ENCODE assay signal across 18 cellular contexts in the genomic region with DNA sequence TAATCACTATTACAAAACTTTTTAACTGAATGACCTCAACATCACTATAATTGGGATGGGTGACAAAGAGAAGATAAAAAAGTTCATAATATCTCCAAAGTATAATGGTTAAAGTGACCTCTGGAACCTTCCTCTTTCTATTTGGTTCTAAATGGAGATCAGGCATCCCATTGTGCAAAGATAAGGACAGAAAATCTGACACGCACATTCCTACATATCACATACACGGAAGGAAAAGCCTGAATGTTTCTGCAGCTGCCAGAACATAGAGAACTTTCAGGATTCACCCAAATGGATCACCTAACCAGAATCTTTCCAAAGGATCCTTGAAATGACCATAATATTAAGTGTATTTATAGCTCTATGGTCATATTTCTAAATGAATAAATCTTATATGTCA.
"Had no signal": no experiment of that assay in that cellular context is flagged by ENCODE, and none has a peak within 500 bp of the region (broad histone marks: within the 10 kb centered on the region; RNA-seq: fewer than 3 reads in every experiment).

No MANE protein-coding gene starts in this region.

- ATAC-seq: activated CD4-positive, alpha-beta T cell treated with anti-CD3 and anti-CD28 coated beads for 36 hours; lower lobe of right lung; sciatic nerve had no signal

- H3K9me3 ChIP-seq: lower lobe of right lung, spleen, transverse colon had no signal

- H3K27ac ChIP-seq: lower lobe of right lung, transverse colon had no signal

- FAIRE-seq: astrocyte, colon, endothelial cell of umbilical vein, kidney had no signal

- H3K27me3 Mint-ChIP-seq: activated CD4-positive, alpha-beta memory T cell treated with anti-CD3 and anti-CD28 coated beads, Interleukin-2, amount 10 ng/mL, durations not matched to agents 7 days and 5 days; activated CD4-positive, alpha-beta T cell treated with anti-CD3 and anti-CD28 coated beads for 36 hours had no signal

- H3K27ac Mint-ChIP-seq: activated CD4-positive, alpha-beta memory T cell treated with anti-CD3 and anti-CD28 coated beads, Interleukin-2, amount 10 ng/mL, durations not matched to agents 7 days and 5 days; activated CD4-positive, alpha-beta T cell treated with anti-CD3 and anti-CD28 coated beads for 36 hours; activated T-helper 1 cell treated with anti-CD3 and anti-CD28 coated beads, Interleukin-12 subunit alpha, Interleukin-12 subunit beta, Interleukin-2, Interleukin-4 antibody, amounts not matched to agents 30 ng/mL and 10 ng/mL and 1 ng/mL, durations not matched to agents 14 hours and 24 hours and 36 hours had no signal

- DNase-seq: activated CD4-positive, alpha-beta memory T cell treated with anti-CD3 and anti-CD28 coated beads, Interleukin-2, amount 10 ng/mL, durations not matched to agents 7 days and 5 days; activated CD4-positive, alpha-beta T cell treated with anti-CD3 and anti-CD28 coated beads for 36 hours; activated naive CD4-positive, alpha-beta T cell; effector CD4-positive, alpha-beta T cell; foreskin melanocyte; kidney; lower lobe of right lung; midbrain; spleen; stimulated activated CD4-positive, alpha-beta T cell treated with anti-CD3 and anti-CD28 coated beads, Interleukin-1b, Interleukin-23, amount 100 ng/mL, for 48 hours; stimulated activated naive CD4-positive, alpha-beta T cell; substantia nigra; transverse colon had no signal

- H3K36me3 ChIP-seq: lower lobe of right lung, transverse colon had no signal

- H3K9me3 Mint-ChIP-seq: activated CD4-positive, alpha-beta memory T cell treated with anti-CD3 and anti-CD28 coated beads, Interleukin-2, amount 10 ng/mL, durations not matched to agents 7 days and 5 days; activated T-helper 1 cell treated with anti-CD3 and anti-CD28 coated beads, Interleukin-12 subunit alpha, Interleukin-12 subunit beta, Interleukin-2, Interleukin-4 antibody, amounts not matched to agents 30 ng/mL and 10 ng/mL and 1 ng/mL, durations not matched to agents 14 hours and 24 hours and 36 hours had no signal

- H3K4me3 Mint-ChIP-seq: activated CD4-positive, alpha-beta memory T cell treated with anti-CD3 and anti-CD28 coated beads, Interleukin-2, amount 10 ng/mL, durations not matched to agents 7 days and 5 days; activated CD4-positive, alpha-beta T cell treated with anti-CD3 and anti-CD28 coated beads for 36 hours; activated T-helper 1 cell treated with anti-CD3 and anti-CD28 coated beads, Interleukin-12 subunit alpha, Interleukin-12 subunit beta, Interleukin-2, Interleukin-4 antibody, amounts not matched to agents 30 ng/mL and 10 ng/mL and 1 ng/mL, durations not matched to agents 14 hours and 24 hours and 36 hours had no signal
